14 cellular contexts compared by ENCODE assay signal in genomic region chr15:75068748-75069147, GRCh38.
"Had no signal": no experiment of that assay in that cellular context is flagged by ENCODE, and none has a peak within 500 bp of the region (broad histone marks: within the 10 kb centered on the region; RNA-seq: fewer than 3 reads in every experiment).

No MANE protein-coding gene starts in this region.

- H3K4me3 ChIP-seq: coronary artery, heart left ventricle, left lung, stomach, thyroid gland, uterus had no signal

- H3K27ac Mint-ChIP-seq: activated naive CD4-positive, alpha-beta T cell treated with anti-CD3 and anti-CD28 coated beads for 36 hours; nephron had no signal

- H3K27me3 ChIP-seq: heart left ventricle, left lung, stomach, thyroid gland, uterus had no signal

- H3K4me1 ChIP-seq: thyroid gland, uterus had no signal

- H3K4me3 Mint-ChIP-seq: activated naive CD4-positive, alpha-beta T cell treated with anti-CD3 and anti-CD28 coated beads for 36 hours; nephron had no signal

- DNase-seq: activated CD4-positive, alpha-beta T cell treated with anti-CD3 and anti-CD28 coated beads for 4 hours; effector memory CD4-positive, alpha-beta T cell; heart left ventricle; left lung; stimulated activated CD4-positive, alpha-beta T cell treated with anti-CD3 and anti-CD28 coated beads, Interleukin-4, amount 100 ng/mL, for 1 hour; stomach; T1000; thyroid gland; uterus had no signal

- H3K9me3 ChIP-seq: stomach, thyroid gland, uterus had no signal

- H3K36me3 ChIP-seq: heart left ventricle, left lung, stomach, thyroid gland, uterus had no signal

- H3K27ac ChIP-seq: coronary artery, thyroid gland had no signal

- FAIRE-seq: frontal cortex, islet of Langerhans had no signal

- H3K9me3 Mint-ChIP-seq: activated naive CD4-positive, alpha-beta T cell treated with anti-CD3 and anti-CD28 coated beads for 36 hours had no signal
